Comparison of ENCODE assay signal across 19 cellular contexts in genomic region chr20:63253065-63253437, GRCh38. TPM values are rescaled to one million over a fixed set of nuclear protein-coding genes. Genes with fewer than 3 reads are reported as not detected.
DNase-seq lines count a peak whose midpoint lies in the region; ATAC-seq and TF ChIP-seq lines count a peak whose summit lies in the region.
"Had no signal": no experiment of that assay in that cellular context is flagged by ENCODE, and none has a peak within 500 bp of the region (broad histone marks: within the 10 kb centered on the region; RNA-seq: fewer than 3 reads in every experiment).

No MANE protein-coding gene starts in this region.

- no peak overlapping the region for H3K27ac ChIP-seq in esophagus muscularis mucosa (replicated peaks in 1 of 4)
- H3K27ac ChIP-seq in vagina = no peak overlapping the region
- H3K27ac ChIP-seq: foreskin keratinocyte, left lung, pancreas had no signal

- TF ChIP-seq CTCF in esophagus muscularis mucosa (IDR thresholded peaks at IDR 0.05) (no peak), nephron (IDR thresholded peaks at IDR 0.05; ENCODE audit: unreplicated experiment in 3 of 3) (no peak), vagina (IDR thresholded peaks at IDR 0.05) (no peak)

- H3K27me3 Mint-ChIP-seq in stimulated activated naive CD8-positive, alpha-beta T cell treated with anti-CD3 and anti-CD28 coated beads, Interleukin-15, Interleukin-2, amounts not matched to agents 100 ng/mL and 50 ng/mL, for 24 hours = peaks cover 58% of the 10 kb centered on the region
- H3K27me3 Mint-ChIP-seq in stimulated activated naive CD8-positive, alpha-beta T cell treated with anti-CD3 and anti-CD28 coated beads, Interleukin-15, amount 100 ng/mL, for 72 hours = peaks cover 70% of the 10 kb centered on the region
- peaks cover 31% of the 10 kb centered on the region for H3K27me3 Mint-ChIP-seq in nephron (ENCODE audit: low read depth)

- no peaks in the 10 kb centered on the region for H3K9me3 Mint-ChIP-seq in stimulated activated naive CD8-positive, alpha-beta T cell treated with anti-CD3 and anti-CD28 coated beads, Interleukin-15, Interleukin-2, amounts not matched to agents 100 ng/mL and 50 ng/mL, for 24 hours
- H3K9me3 Mint-ChIP-seq in stimulated activated naive CD8-positive, alpha-beta T cell treated with anti-CD3 and anti-CD28 coated beads, Interleukin-15, amount 100 ng/mL, for 72 hours = no peaks in the 10 kb centered on the region
- H3K9me3 Mint-ChIP-seq in nephron = no peaks in the 10 kb centered on the region

- H3K4me1 ChIP-seq in esophagus muscularis mucosa (peaks cover 16 to 23% (median 22%) of the 10 kb centered on the region in 4 donors), vagina (peaks cover 21% of the 10 kb centered on the region)

- H3K9me3 ChIP-seq in esophagus muscularis mucosa (no peaks in the 10 kb centered on the region), vagina (no peaks in the 10 kb centered on the region)
- H3K9me3 ChIP-seq: left lung, pancreas had no signal

- H3K4me3 Mint-ChIP-seq in stimulated activated naive CD8-positive, alpha-beta T cell treated with anti-CD3 and anti-CD28 coated beads, Interleukin-15, Interleukin-2, amounts not matched to agents 100 ng/mL and 50 ng/mL, for 24 hours = peak overlapping the region; percentile 1
- peak overlapping the region in 1 of 2 donors; percentile 49 for H3K4me3 Mint-ChIP-seq in stimulated activated naive CD8-positive, alpha-beta T cell treated with anti-CD3 and anti-CD28 coated beads, Interleukin-15, amount 100 ng/mL, for 72 hours
- peak overlapping the region; percentile 77 to 88 (median 81) for H3K4me3 Mint-ChIP-seq in nephron

- TF ChIP-seq EP300 in esophagus muscularis mucosa (IDR thresholded peaks at IDR 0.05) = no peak

- H3K36me3 ChIP-seq in esophagus muscularis mucosa = no peaks in the 10 kb centered on the region
- no peaks in the 10 kb centered on the region for H3K36me3 ChIP-seq in vagina
- H3K36me3 ChIP-seq: left lung, pancreas had no signal

- H3K4me1 Mint-ChIP-seq in stimulated activated naive CD8-positive, alpha-beta T cell treated with anti-CD3 and anti-CD28 coated beads, Interleukin-15, Interleukin-2, amounts not matched to agents 100 ng/mL and 50 ng/mL, for 24 hours (ENCODE audit: low read depth) = no peaks in the 10 kb centered on the region
- peaks cover 14% of the 10 kb centered on the region for H3K4me1 Mint-ChIP-seq in stimulated activated naive CD8-positive, alpha-beta T cell treated with anti-CD3 and anti-CD28 coated beads, Interleukin-15, amount 100 ng/mL, for 72 hours
- peaks cover 68% of the 10 kb centered on the region for H3K4me1 Mint-ChIP-seq in nephron

- intact Hi-C loops in esophagus muscularis mucosa (cut with DNase I) (no loop called here), vagina (cut with DNase I) (no loop called here)

- no peak for TF ChIP-seq POLR2A in esophagus muscularis mucosa (IDR thresholded peaks at IDR 0.05; ENCODE audit: low read depth)
- no peak for TF ChIP-seq POLR2A in vagina (IDR thresholded peaks at IDR 0.05)

- no peak overlapping the region for H3K27ac Mint-ChIP-seq in stimulated activated naive CD8-positive, alpha-beta T cell treated with anti-CD3 and anti-CD28 coated beads, Interleukin-15, Interleukin-2, amounts not matched to agents 100 ng/mL and 50 ng/mL, for 24 hours
- no peak overlapping the region for H3K27ac Mint-ChIP-seq in stimulated activated naive CD8-positive, alpha-beta T cell treated with anti-CD3 and anti-CD28 coated beads, Interleukin-15, amount 100 ng/mL, for 72 hours
- H3K27ac Mint-ChIP-seq in nephron = peak overlapping the region; percentile 17 to 84 (median 73)

- H3K27me3 ChIP-seq in esophagus muscularis mucosa (peaks cover 0 to 93% (median 32%) of the 10 kb centered on the region in 4 donors), vagina (peaks cover 11% of the 10 kb centered on the region)

- 17% methylated on average over 8 of the region's 16 CpGs for WGBS in esophagus muscularis mucosa

- no peak for DNase-seq in stimulated activated naive CD8-positive, alpha-beta T cell treated with anti-CD3 and anti-CD28 coated beads, Interleukin-15, amount 100 ng/mL, for 72 hours
- DNase-seq in esophagus muscularis mucosa (ENCODE audit: extremely low spot score) (no peak), vagina (ENCODE audit: extremely low spot score in 2 of 2) (no peak)
- no peak for DNase-seq in effector CD4-positive, alpha-beta T cell
- DNase-seq: activated CD4-positive, alpha-beta T cell treated with anti-CD3 and anti-CD28 coated beads for 48 hours; activated T-cell treated with anti-CD3 and anti-CD28 coated beads, Interleukin-2, amount 50 U/mL, for 48 hours; foreskin keratinocyte; left lung; NCI-H1092 treated with DMSO at 0.1 percent for 48 hours; NCI-H446 treated with DMSO at 0.1 percent for 48 hours; pancreas; PC-3; T-helper 1 cell had no signal

- H3K36me3 Mint-ChIP-seq in stimulated activated naive CD8-positive, alpha-beta T cell treated with anti-CD3 and anti-CD28 coated beads, Interleukin-15, Interleukin-2, amounts not matched to agents 100 ng/mL and 50 ng/mL, for 24 hours (ENCODE audit: low read depth) = no peaks in the 10 kb centered on the region
- H3K36me3 Mint-ChIP-seq in nephron (ENCODE audit: low read depth) = no peaks in the 10 kb centered on the region

- ATAC-seq in stimulated activated naive CD8-positive, alpha-beta T cell treated with anti-CD3 and anti-CD28 coated beads, Interleukin-15, amount 100 ng/mL, for 72 hours = no peak
- ATAC-seq in GM21528 (IDR thresholded peaks at IDR 0.05; ENCODE audit: low FRiP score, unreplicated experiment) = no peak
- ATAC-seq in GM21825 (IDR thresholded peaks at IDR 0.05; ENCODE audit: unreplicated experiment) = no peak
- ATAC-seq: foreskin keratinocyte, left lung, pancreas, PC-3 had no signal

- H3K4me3 ChIP-seq in esophagus muscularis mucosa = peak overlapping the region; percentile 45 to 57 (median 48)
- H3K4me3 ChIP-seq in vagina = peak overlapping the region; percentile 36 to 40

RNA-seq across cellular contexts. Expression of gene NKAIN4, which starts 1.2 kb away (rescaled TPM):
- total RNA-seq in esophagus muscularis mucosa (under 1 TPM in 2 of 4 donors, not detected in 2; 0.17 to 0.45 TPM), vagina (not detected)
- total RNA-seq: dermis microvascular lymphatic vessel endothelial cell, pancreas, PC-3 had no signal

RNA-seq across cellular contexts. Expression of gene BIRC7, which starts 17.3 kb away (rescaled TPM):
- total RNA-seq in esophagus muscularis mucosa (not detected), vagina (2.7 TPM)
- total RNA-seq: dermis microvascular lymphatic vessel endothelial cell, foreskin keratinocyte, pancreas, PC-3, urinary bladder had no signal

RNA-seq across cellular contexts. Expression of gene ARFGAP1, which starts 19.6 kb away (rescaled TPM):
- 10 to 100 TPM; 35.8 to 50.9 (median 39.5) TPM for total RNA-seq in esophagus muscularis mucosa
- 44.7 TPM for total RNA-seq in vagina

RNA-seq across cellular contexts. Expression of gene YTHDF1, which starts 37.1 kb away (rescaled TPM):
- total RNA-seq in esophagus muscularis mucosa (10 to 100 TPM; 17.9 to 32.1 (median 29.7) TPM), vagina (27.7 TPM)

RNA-seq across cellular contexts. Expression of gene COL20A1, which starts 39.9 kb away (rescaled TPM):
- total RNA-seq in esophagus muscularis mucosa (under 1 TPM in 1 of 4 donors, not detected in 3; 0.32 TPM), vagina (not detected)
- total RNA-seq: dermis microvascular lymphatic vessel endothelial cell, foreskin keratinocyte, left lung, pancreas, PC-3 had no signal

Comparison
In these comparisons a context has a peak if more than half of its experiments do, and no peak if none do; other contexts are left out.
1. H3K27ac Mint-ChIP-seq: peak in nephron (3 of 3); none in stimulated activated naive CD8-positive, alpha-beta T cell treated with anti-CD3 and anti-CD28 coated beads, Interleukin-15, Interleukin-2, amounts not matched to agents 100 ng/mL and 50 ng/mL, for 24 hours (single experiment) and stimulated activated naive CD8-positive, alpha-beta T cell treated with anti-CD3 and anti-CD28 coated beads, Interleukin-15, amount 100 ng/mL, for 72 hours (0 of 2).